14 cellular contexts compared by ENCODE assay signal in genomic region chr4:3834921-3835521, GRCh38.
"Had no signal": no experiment of that assay in that cellular context is flagged by ENCODE, and none has a peak within 500 bp of the region (broad histone marks: within the 10 kb centered on the region; RNA-seq: fewer than 3 reads in every experiment).

No MANE protein-coding gene starts in this region.

- H3K4me1 ChIP-seq: right atrium auricular region had no signal

- DNase-seq: activated CD4-positive, alpha-beta T cell treated with anti-CD3 and anti-CD28 coated beads, Interleukin-2, amount 50 U/mL, for 1 hour; activated naive CD4-positive, alpha-beta T cell treated with anti-CD3 and anti-CD28 coated beads for 36 hours; activated T-cell treated with anti-CD3 and anti-CD28 coated beads for 4 hours; effector CD8-positive, alpha-beta T cell; naive thymus-derived CD4-positive, alpha-beta T cell; stimulated activated CD4-positive, alpha-beta T cell treated with anti-CD3 and anti-CD28 coated beads, Interleukin-4, amount 100 ng/mL, for 4 hours; stimulated activated naive CD8-positive, alpha-beta T cell treated with anti-CD3 and anti-CD28 coated beads, Interleukin-15, amount 100 ng/mL, for 72 hours had no signal

- H3K27me3 ChIP-seq: right atrium auricular region had no signal

- FAIRE-seq: frontal cortex, TTC549 had no signal

- H3K27ac ChIP-seq: coronary artery, right atrium auricular region, skin epidermis, thoracic aorta had no signal

- H3K9me3 ChIP-seq: right atrium auricular region, thoracic aorta had no signal

- H3K4me3 ChIP-seq: coronary artery, right atrium auricular region, skin epidermis, thoracic aorta had no signal

- ATAC-seq: activated T-helper 17 cell treated with anti-CD3 and anti-CD28 coated beads, Interleukin-2, amount 50 U/mL, for 72 hours; naive thymus-derived CD4-positive, alpha-beta T cell; stimulated activated naive CD8-positive, alpha-beta T cell treated with anti-CD3 and anti-CD28 coated beads, Interleukin-15, amount 100 ng/mL, for 72 hours had no signal

- H3K36me3 ChIP-seq: right atrium auricular region, thoracic aorta had no signal
